In the genomic region with DNA sequence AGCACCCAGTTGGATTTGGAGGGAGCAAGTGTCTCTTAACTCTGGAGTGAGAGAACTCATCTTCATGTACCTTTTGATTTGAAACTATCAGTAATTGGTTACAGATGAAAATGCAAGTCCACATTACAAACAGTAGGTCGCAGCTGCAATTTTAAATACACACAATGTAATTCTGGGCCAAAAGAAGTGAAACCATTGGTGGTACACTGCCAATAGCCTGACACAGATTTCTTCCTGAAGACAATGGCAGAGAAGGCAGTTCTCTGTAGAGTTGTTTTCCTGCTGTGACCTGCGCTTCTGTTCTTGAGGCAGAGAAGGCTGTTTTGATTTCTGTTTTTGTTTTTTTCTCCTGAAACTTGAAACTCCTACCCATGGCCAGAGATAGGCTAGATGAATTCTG, we compare ENCODE assay signal across 22 cellular contexts.
"Had no signal": no experiment of that assay in that cellular context is flagged by ENCODE, and none has a peak within 500 bp of the region (broad histone marks: within the 10 kb centered on the region; RNA-seq: fewer than 3 reads in every experiment).

No MANE protein-coding gene starts in this region.

- H3K27ac Mint-ChIP-seq: endodermal cell, naive B cell, nephron had no signal

- FAIRE-seq: endothelial cell of umbilical vein, frontal cortex, islet of Langerhans had no signal

- H3K9me3 Mint-ChIP-seq: endodermal cell, naive B cell, nephron had no signal

- H3K4me3 ChIP-seq: coronary artery, heart left ventricle, right atrium auricular region, sigmoid colon, skin epidermis, stomach had no signal

- H3K4me1 Mint-ChIP-seq: endodermal cell, nephron had no signal

- H3K27ac ChIP-seq: coronary artery, heart left ventricle, parathyroid adenoma, right atrium auricular region, sigmoid colon, skin epidermis, stomach had no signal

- H3K4me1 ChIP-seq: parathyroid adenoma, right atrium auricular region had no signal

- H3K4me3 Mint-ChIP-seq: endodermal cell, nephron had no signal

- H3K27me3 ChIP-seq: heart left ventricle, right atrium auricular region, sigmoid colon, stomach had no signal

- H3K9me3 ChIP-seq: heart left ventricle, right atrium auricular region, sigmoid colon, stomach had no signal

- H3K9ac ChIP-seq: parathyroid adenoma had no signal

- H3K36me3 Mint-ChIP-seq: naive B cell had no signal

- H2AFZ ChIP-seq: parathyroid adenoma had no signal

- DNase-seq: effector CD4-positive, alpha-beta T cell; endodermal cell; erythroblast; heart left ventricle; hippocampal formation; mesenchymal stem cell; naive B cell; sigmoid colon; stimulated activated CD4-positive, alpha-beta T cell treated with anti-CD3 and anti-CD28 coated beads, Interleukin-2, amount 100 ng/mL, for 24 hours; stimulated activated naive CD4-positive, alpha-beta T cell; stomach; substantia nigra; trophoblast cell had no signal

- H3K36me3 ChIP-seq: heart left ventricle, right atrium auricular region, sigmoid colon, stomach had no signal

- H3K27me3 Mint-ChIP-seq: naive B cell had no signal

- ATAC-seq: heart left ventricle, left lobe of liver had no signal

- H3K79me2 ChIP-seq: parathyroid adenoma had no signal
